Comparison of ENCODE assay signal across 19 cellular contexts in genomic region chr1:171783816-171784530, GRCh38. TPM values are rescaled to one million over a fixed set of nuclear protein-coding genes. Genes with fewer than 3 reads are reported as not detected.
DNase-seq lines count a peak whose midpoint lies in the region; ATAC-seq and TF ChIP-seq lines count a peak whose summit lies in the region.
"Had no signal": no experiment of that assay in that cellular context is flagged by ENCODE, and none has a peak within 500 bp of the region (broad histone marks: within the 10 kb centered on the region; RNA-seq: fewer than 3 reads in every experiment).

No MANE protein-coding gene starts in this region.

- H3K4me1 Mint-ChIP-seq in activated CD4-positive, alpha-beta T cell treated with anti-CD3 and anti-CD28 coated beads, Interleukin-2, amount 10 ng/mL, durations not matched to agents 24 days and 14 days, result peaks cover 53% of the 10 kb centered on the region
- H3K4me1 Mint-ChIP-seq in natural killer cell treated with Interleukin-12 subunit alpha and Interleukin-12 subunit beta and Interleukin-15 and Interleukin-18, amount 100 ng/mL, for 72 hours (ENCODE audit: low read depth in 2 of 2), result peaks cover 49 to 59% of the 10 kb centered on the region in 2 donors

- H3K79me2 ChIP-seq in KMS-11 (ENCODE audit: insufficient read depth, low read depth), result no peaks in the 10 kb centered on the region
- H3K79me2 ChIP-seq: parathyroid adenoma had no signal

- peak overlapping the region; percentile 87 for H3K27ac Mint-ChIP-seq in activated CD4-positive, alpha-beta T cell treated with anti-CD3 and anti-CD28 coated beads, Interleukin-2, amount 10 ng/mL, durations not matched to agents 24 days and 14 days
- peak overlapping the region; percentile 39 to 59 for H3K27ac Mint-ChIP-seq in activated naive CD4-positive, alpha-beta T cell treated with anti-CD3 and anti-CD28 coated beads, Interleukin-2, amount 50 U/mL, for 72 hours
- H3K27ac Mint-ChIP-seq in natural killer cell treated with Interleukin-12 subunit alpha and Interleukin-12 subunit beta and Interleukin-15 and Interleukin-18, amount 100 ng/mL, for 72 hours, result peak overlapping the region; percentile 92 to 98

- peaks cover 43% of the 10 kb centered on the region for H3K4me1 ChIP-seq in KMS-11 (ENCODE audit: low read depth, poor library complexity, severe bottlenecking)
- H3K4me1 ChIP-seq: parathyroid adenoma had no signal

- H4K20me1 ChIP-seq in KMS-11 (ENCODE audit: insufficient read depth), result 0 out of 2 replicates have a peak, but pooled peaks cover under 1% of the 10 kb centered on the region

- H3K9me3 Mint-ChIP-seq in activated CD4-positive, alpha-beta T cell treated with anti-CD3 and anti-CD28 coated beads, Interleukin-2, amount 10 ng/mL, durations not matched to agents 24 days and 14 days, result no peaks in the 10 kb centered on the region
- no peaks in the 10 kb centered on the region for H3K9me3 Mint-ChIP-seq in activated naive CD4-positive, alpha-beta T cell treated with anti-CD3 and anti-CD28 coated beads, Interleukin-2, amount 50 U/mL, for 72 hours
- H3K9me3 Mint-ChIP-seq in natural killer cell treated with Interleukin-12 subunit alpha and Interleukin-12 subunit beta and Interleukin-15 and Interleukin-18, amount 100 ng/mL, for 72 hours, result no peaks in the 10 kb centered on the region
- H3K9me3 Mint-ChIP-seq: stimulated activated naive B cell treated with anti-CD40 and anti-IgM and Interleukin-4, amounts not matched to agents 10 μg/mL and 1 μg/mL and 100 μg/mL, for 72 hours had no signal

- H3K4me3 Mint-ChIP-seq in activated CD4-positive, alpha-beta T cell treated with anti-CD3 and anti-CD28 coated beads, Interleukin-2, amount 10 ng/mL, durations not matched to agents 24 days and 14 days, result peak overlapping the region; percentile 98
- H3K4me3 Mint-ChIP-seq in natural killer cell treated with Interleukin-12 subunit alpha and Interleukin-12 subunit beta and Interleukin-15 and Interleukin-18, amount 100 ng/mL, for 72 hours, result peak overlapping the region; percentile 95

- peak overlapping the region; percentile 88; the same call in 1 of the 2 replicates for H3K4me2 ChIP-seq in KMS-11

- no peak overlapping the region for H2AFZ ChIP-seq in KMS-11 (ENCODE audit: low read depth)
- H2AFZ ChIP-seq: parathyroid adenoma had no signal

- H3K27me3 Mint-ChIP-seq in activated CD4-positive, alpha-beta T cell treated with anti-CD3 and anti-CD28 coated beads, Interleukin-2, amount 10 ng/mL, durations not matched to agents 24 days and 14 days, result no peaks in the 10 kb centered on the region
- H3K27me3 Mint-ChIP-seq in natural killer cell treated with Interleukin-12 subunit alpha and Interleukin-12 subunit beta and Interleukin-15 and Interleukin-18, amount 100 ng/mL, for 72 hours, result no peaks in the 10 kb centered on the region
- H3K27me3 Mint-ChIP-seq: stimulated activated naive B cell treated with anti-CD40 and anti-IgM and Interleukin-4, amounts not matched to agents 10 μg/mL and 1 μg/mL and 100 μg/mL, for 72 hours had no signal

- DNase-seq in activated CD4-positive, alpha-beta T cell treated with anti-CD3 and anti-CD28 coated beads, Interleukin-2, amount 10 ng/mL, durations not matched to agents 24 days and 14 days, result no peak
- no peak for DNase-seq in activated CD4-positive, alpha-beta T cell treated with anti-CD3 and anti-CD28 coated beads for 48 hours
- DNase-seq in activated naive CD4-positive, alpha-beta T cell treated with anti-CD3 and anti-CD28 coated beads, Interleukin-2, amount 50 U/mL, for 72 hours (ENCODE audit: low spot score in 2 of 2), result no peak
- no peak for DNase-seq in natural killer cell treated with Interleukin-12 subunit alpha and Interleukin-12 subunit beta and Interleukin-15 and Interleukin-18, amount 100 ng/mL, for 72 hours (ENCODE audit: low spot score)
- DNase-seq in GM10248 (ENCODE audit: extremely low spot score) (no peak), T1000 (lab: John Stamatoyannopoulos, UW) (no peak), HCEC 1CT (no peak)
- DNase-seq: body of pancreas; dorsolateral prefrontal cortex; head of caudate nucleus; midbrain; NCI-H2029; NCI-H526; stimulated activated naive B cell treated with anti-CD40 and anti-IgM and Interleukin-4, amounts not matched to agents 10 μg/mL and 1 μg/mL and 100 μg/mL, for 72 hours had no signal

- no peak for ATAC-seq in activated naive CD4-positive, alpha-beta T cell treated with anti-CD3 and anti-CD28 coated beads, Interleukin-2, amount 50 U/mL, for 72 hours
- ATAC-seq in natural killer cell treated with Interleukin-12 subunit alpha and Interleukin-12 subunit beta and Interleukin-15 and Interleukin-18, amount 100 ng/mL, for 72 hours, result no peak
- ATAC-seq: body of pancreas; stimulated activated naive B cell treated with anti-CD40 and anti-IgM and Interleukin-4, amounts not matched to agents 10 μg/mL and 1 μg/mL and 100 μg/mL, for 72 hours had no signal

- H3K4me3 ChIP-seq in KMS-11 (IDR thresholded peaks at IDR 0.05; ENCODE audit: insufficient read depth, low read depth, low read length), result no peak overlapping the region
- H3K4me3 ChIP-seq: body of pancreas, esophagus muscularis mucosa, skin epidermis had no signal

- TF ChIP-seq CTCF in KMS-11 (conservative IDR thresholded peaks at IDR 0.05; ENCODE audit: low read depth, low read length) (no peak), GM10248 (IDR thresholded peaks at IDR 0.05; ENCODE audit: control extremely low read depth, extremely low read depth, low read depth, missing control alignments) (no peak)

- peaks cover 56% of the 10 kb centered on the region for H3K36me3 Mint-ChIP-seq in activated CD4-positive, alpha-beta T cell treated with anti-CD3 and anti-CD28 coated beads, Interleukin-2, amount 10 ng/mL, durations not matched to agents 24 days and 14 days (ENCODE audit: low read depth)
- H3K36me3 Mint-ChIP-seq in activated naive CD4-positive, alpha-beta T cell treated with anti-CD3 and anti-CD28 coated beads, Interleukin-2, amount 50 U/mL, for 72 hours, result peaks cover 50 to 58% of the 10 kb centered on the region in 2 donors
- H3K36me3 Mint-ChIP-seq in natural killer cell treated with Interleukin-12 subunit alpha and Interleukin-12 subunit beta and Interleukin-15 and Interleukin-18, amount 100 ng/mL, for 72 hours, result peaks cover 31% of the 10 kb centered on the region

- no peaks in the 10 kb centered on the region for H3K36me3 ChIP-seq in KMS-11 (ENCODE audit: insufficient read depth)

- CTCF ChIA-PET in GM10248 (lab: Yijun Ruan, JAX), result interaction anchor here (1.3 to 3.8 kb wide), 4 partner anchors 16 to 299 kb away, joined by 5 to 28 read pairs (median 7); partner anchors contain the start of gene PRRC2C

- POLR2A ChIA-PET in GM10248 (lab: Yijun Ruan, JAX), result no interaction called here

- no peak overlapping the region for H3K9ac ChIP-seq in KMS-11
- H3K9ac ChIP-seq: parathyroid adenoma had no signal

- H3K27ac ChIP-seq in KMS-11, result no peak overlapping the region
- H3K27ac ChIP-seq: body of pancreas, dorsolateral prefrontal cortex, esophagus muscularis mucosa, parathyroid adenoma, RWPE1, skin epidermis had no signal

- H3K27me3 ChIP-seq in KMS-11 (ENCODE audit: insufficient read depth, low read depth), result no peaks in the 10 kb centered on the region; the same call in 1 of the 2 replicates
- H3K27me3 ChIP-seq: body of pancreas, dorsolateral prefrontal cortex, esophagus muscularis mucosa had no signal

- intact Hi-C loops in activated CD4-positive, alpha-beta T cell treated with anti-CD3 and anti-CD28 coated beads, Interleukin-2, amount 10 ng/mL, durations not matched to agents 24 days and 14 days (cut with micrococcal nuclease), result loop anchor here (5.0 kb wide), 2 partner anchors 137 to 472 kb away; partner anchors contain the start of gene FMO4

RNA-seq across cellular contexts. Expression of gene METTL13, which starts 2.5 kb away (rescaled TPM):
- 56.1 and 57.8 TPM in 2 replicates for total RNA-seq in activated CD4-positive, alpha-beta T cell treated with anti-CD3 and anti-CD28 coated beads, Interleukin-2, amount 10 ng/mL, durations not matched to agents 24 days and 14 days
- total RNA-seq in activated naive CD4-positive, alpha-beta T cell treated with anti-CD3 and anti-CD28 coated beads, Interleukin-2, amount 50 U/mL, for 72 hours, result 10 to 100 TPM; 53.0 to 57.4 TPM
- total RNA-seq in natural killer cell treated with Interleukin-12 subunit alpha and Interleukin-12 subunit beta and Interleukin-15 and Interleukin-18, amount 100 ng/mL, for 72 hours, result 10 to 100 TPM; 40.5 to 69.8 TPM

RNA-seq across cellular contexts. Expression of gene VAMP4, which starts 42.1 kb away (rescaled TPM):
- total RNA-seq in activated CD4-positive, alpha-beta T cell treated with anti-CD3 and anti-CD28 coated beads, Interleukin-2, amount 10 ng/mL, durations not matched to agents 24 days and 14 days, result 7.7 TPM in 2 replicates
- total RNA-seq in activated naive CD4-positive, alpha-beta T cell treated with anti-CD3 and anti-CD28 coated beads, Interleukin-2, amount 50 U/mL, for 72 hours, result 10 to 100 TPM in 1 of 2 donors, 1 to 10 TPM in 1; 6.8 to 11.9 TPM
- 10 to 100 TPM; 12.2 to 13.8 TPM for total RNA-seq in natural killer cell treated with Interleukin-12 subunit alpha and Interleukin-12 subunit beta and Interleukin-15 and Interleukin-18, amount 100 ng/mL, for 72 hours

RNA-seq across cellular contexts. Expression of gene DNM3, which starts 57.3 kb away (rescaled TPM):
- total RNA-seq in activated CD4-positive, alpha-beta T cell treated with anti-CD3 and anti-CD28 coated beads, Interleukin-2, amount 10 ng/mL, durations not matched to agents 24 days and 14 days, result 0.42 and 0.45 TPM in 2 replicates
- total RNA-seq in activated naive CD4-positive, alpha-beta T cell treated with anti-CD3 and anti-CD28 coated beads, Interleukin-2, amount 50 U/mL, for 72 hours, result 1 to 10 TPM; 2.6 to 4.5 TPM
- 1 to 10 TPM; 1.5 to 3.5 TPM for total RNA-seq in natural killer cell treated with Interleukin-12 subunit alpha and Interleukin-12 subunit beta and Interleukin-15 and Interleukin-18, amount 100 ng/mL, for 72 hours
